ENCODE assay signal across 9 cellular contexts in the genomic region with DNA sequence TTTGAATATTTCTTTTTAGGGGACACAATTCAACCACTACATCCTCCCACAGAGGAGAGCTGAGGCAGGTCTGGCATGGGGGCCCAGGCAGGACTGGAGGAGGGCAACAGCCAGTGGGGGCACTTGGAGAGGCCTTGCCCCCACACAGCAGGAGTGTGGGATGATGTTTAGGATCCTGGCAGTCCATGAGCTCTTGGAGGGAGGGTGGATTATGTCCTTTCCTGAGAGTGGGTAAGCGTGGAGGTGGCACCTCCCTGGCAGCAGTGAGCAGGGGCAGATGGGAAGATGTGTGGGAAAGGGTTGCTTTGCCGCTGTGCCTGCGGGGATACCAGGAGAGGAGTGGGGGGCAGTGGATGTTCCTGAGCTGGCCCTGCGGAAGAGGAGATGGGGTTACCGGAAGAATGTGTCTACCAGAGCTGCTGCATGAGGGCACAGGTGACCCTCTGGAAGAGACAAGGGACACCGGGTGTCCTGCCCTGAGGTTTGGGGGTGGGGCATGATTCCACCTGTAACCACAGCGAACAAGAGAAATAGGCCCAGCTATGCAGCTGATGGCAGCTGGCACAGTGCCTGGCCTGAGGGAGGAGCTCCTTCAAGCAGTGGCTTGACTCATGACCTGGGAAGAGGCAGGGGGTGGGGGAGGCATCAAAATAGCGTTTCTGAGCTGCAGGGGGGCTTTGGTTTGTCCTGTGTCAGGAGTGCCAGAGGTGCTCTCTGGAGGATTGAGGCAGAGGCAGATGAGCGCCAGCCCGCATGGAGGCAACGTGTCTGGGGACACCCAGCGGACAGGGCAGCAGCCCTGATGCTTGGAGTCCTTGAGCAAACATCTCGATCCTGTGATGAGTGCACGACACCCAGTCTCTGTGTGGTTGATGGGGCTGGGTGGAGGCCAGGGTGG.
A peak's percentile ranks its signal among the peaks of the same experiment; 100 is the strongest.
DNase-seq lines count a peak whose midpoint lies in the region; ATAC-seq, FAIRE-seq and TF ChIP-seq lines count a peak whose summit lies in the region.
"Had no signal": no experiment of that assay in that cellular context is flagged by ENCODE, and none has a peak within 500 bp of the region (broad histone marks: within the 10 kb centered on the region; RNA-seq: fewer than 3 reads in every experiment).

No MANE protein-coding gene starts in this region.

- no peaks in the 10 kb centered on the region for H4K20me1 ChIP-seq in HCT116 (ENCODE audit: insufficient read depth)

- H3K9me3 Mint-ChIP-seq in activated T-cell treated with anti-CD3 and anti-CD28 coated beads, Interleukin-2, amount 50 U/mL, for 4 hours, result no peaks in the 10 kb centered on the region
- H3K9me3 Mint-ChIP-seq in CD4-positive, alpha-beta T cell, result no peaks in the 10 kb centered on the region

- intact Hi-C loops in HCT116 (cut with micrococcal nuclease) (no loop called here), stomach (cut with DNase I; ENCODE audit: low total_unique reads) (no loop called here)
- intact Hi-C loops in CD4-positive, alpha-beta T cell (cut with DNase I, micrococcal nuclease), result no loop called here

- no peaks in the 10 kb centered on the region for H3K36me3 Mint-ChIP-seq in activated T-cell treated with anti-CD3 and anti-CD28 coated beads, Interleukin-2, amount 50 U/mL, for 4 hours (ENCODE audit: insufficient read depth)
- no peaks in the 10 kb centered on the region for H3K36me3 Mint-ChIP-seq in CD4-positive, alpha-beta T cell (ENCODE audit: low read depth)

- H3K36me3 ChIP-seq in HCT116 (ENCODE audit: control insufficient read depth in 1 of 2, insufficient read depth in 2 of 2, low read length in 2 of 2), result no peaks in the 10 kb centered on the region
- no peaks in the 10 kb centered on the region for H3K36me3 ChIP-seq in esophagus (ENCODE audit: control insufficient read depth in 2 of 2, insufficient read depth in 2 of 2, low read length in 1 of 2)
- H3K36me3 ChIP-seq in stomach, result no peaks in the 10 kb centered on the region

- H3K4me3 Mint-ChIP-seq in activated T-cell treated with anti-CD3 and anti-CD28 coated beads, Interleukin-2, amount 50 U/mL, for 4 hours, result no peak overlapping the region
- H3K4me3 Mint-ChIP-seq in CD4-positive, alpha-beta T cell, result no peak overlapping the region
- H3K4me3 Mint-ChIP-seq: activated CD8-positive, alpha-beta T cell treated with anti-CD3 and anti-CD28 coated beads, Interleukin-2, amount 10 ng/mL, durations not matched to agents 7 days and 5 days had no signal

- H3K4me1 Mint-ChIP-seq in activated T-cell treated with anti-CD3 and anti-CD28 coated beads, Interleukin-2, amount 50 U/mL, for 4 hours (ENCODE audit: low read depth), result no peaks in the 10 kb centered on the region
- H3K4me1 Mint-ChIP-seq in CD4-positive, alpha-beta T cell (ENCODE audit: low read depth), result no peaks in the 10 kb centered on the region

- RAD21 ChIA-PET in HCT116 (lab: Charles Lee; ENCODE audit: low non-redundant PET in 1 of 2, low total read pairs in 2 of 2, uncharacterized antibody in 2 of 2, unreplicated experiment in 2 of 2), result no interaction called here

- TF ChIP-seq CTCF in HCT116 (IDR thresholded peaks at IDR 0.05 in 2 of 3, conservative IDR thresholded peaks at IDR 0.05 in 1 of 3; ENCODE audit: borderline replicate concordance in 1 of 3, insufficient read depth in 1 of 3, low read depth in 2 of 3, low read length in 2 of 3), result no peak
- TF ChIP-seq CTCF in stomach (IDR thresholded peaks at IDR 0.05), result no peak
- TF ChIP-seq CTCF in CD4-positive, alpha-beta T cell (IDR thresholded peaks at IDR 0.05), result no peak

- H3K9me3 ChIP-seq in HCT116 (ENCODE audit: control insufficient read depth in 1 of 2, insufficient read depth in 1 of 2, low read depth in 1 of 2, low read length in 2 of 2) (peaks cover 0 to 5% of the 10 kb centered on the region in 2 experiments; a peak in 1 of 4 replicates), esophagus (ENCODE audit: control insufficient read depth in 2 of 2, insufficient read depth in 1 of 2, low read depth in 1 of 2, low read length in 1 of 2) (no peaks in the 10 kb centered on the region), stomach (no peaks in the 10 kb centered on the region)
- no peaks in the 10 kb centered on the region for H3K9me3 ChIP-seq in CD4-positive, alpha-beta T cell (ENCODE audit: control insufficient read depth, low read length)

- peaks cover 16% of the 10 kb centered on the region for H3K27me3 Mint-ChIP-seq in activated T-cell treated with anti-CD3 and anti-CD28 coated beads, Interleukin-2, amount 50 U/mL, for 4 hours (ENCODE audit: low read depth)
- H3K27me3 Mint-ChIP-seq in CD4-positive, alpha-beta T cell, result peaks cover 4% of the 10 kb centered on the region

- DNase-seq in HCT116 (ENCODE audit: low read depth, low spot score) (no peak), NCI-H345 (lab: John Stamatoyannopoulos, UW) (peak; percentile 70), stomach (peak; percentile 70), GM12892 (ENCODE audit: insufficient read length) (no peak)
- no peak for DNase-seq in activated T-cell treated with anti-CD3 and anti-CD28 coated beads, Interleukin-2, amount 50 U/mL, for 4 hours
- no peak for DNase-seq in CD4-positive, alpha-beta T cell
- DNase-seq: activated CD8-positive, alpha-beta T cell treated with anti-CD3 and anti-CD28 coated beads, Interleukin-2, amount 10 ng/mL, durations not matched to agents 7 days and 5 days; head of caudate nucleus had no signal

- H3K4me3 ChIP-seq in HCT116 (replicated peaks in 1 of 2; ENCODE audit: low read depth in 1 of 2, low read length in 2 of 2) (no peak overlapping the region), esophagus (ENCODE audit: low read depth in 1 of 2, low read length in 2 of 2) (no peak overlapping the region), stomach (no peak overlapping the region)

- peak; percentile 59 for ATAC-seq in HCT116
- ATAC-seq in activated T-cell treated with anti-CD3 and anti-CD28 coated beads, Interleukin-2, amount 50 U/mL, for 4 hours, result no peak
- no peak for ATAC-seq in CD4-positive, alpha-beta T cell (ENCODE audit: poor library complexity)
- ATAC-seq: activated CD8-positive, alpha-beta T cell treated with anti-CD3 and anti-CD28 coated beads, Interleukin-2, amount 10 ng/mL, durations not matched to agents 7 days and 5 days had no signal

- POLR2A ChIA-PET in HCT116 (lab: Charles Lee), result interaction anchor here (1.5 kb wide), 1 partner anchor 9 kb away, joined by 4 read pairs; no protein-coding TSS in a partner anchor
- POLR2A ChIA-PET in CD4-positive, alpha-beta T cell (lab: Charles Lee), result no interaction called here

- BruUV-seq in HCT116 (replicated peaks; lab: Mats Ljungman, UMichigan), result no TSS peak

- H3K27ac Mint-ChIP-seq in CD4-positive, alpha-beta T cell, result no peak overlapping the region
- H3K27ac Mint-ChIP-seq: activated CD8-positive, alpha-beta T cell treated with anti-CD3 and anti-CD28 coated beads, Interleukin-2, amount 10 ng/mL, durations not matched to agents 7 days and 5 days had no signal

- no peak overlapping the region for H2AFZ ChIP-seq in HCT116 (ENCODE audit: low read depth, low read length, poor library complexity, severe bottlenecking)

- no peaks in the 10 kb centered on the region for H3K79me2 ChIP-seq in HCT116 (ENCODE audit: insufficient read depth, low read length)

- peak overlapping the region; percentile 39 for H3K4me2 ChIP-seq in HCT116 (ENCODE audit: low read length)

- no peak for TF ChIP-seq POLR2A in HCT116 (IDR thresholded peaks at IDR 0.05; ENCODE audit: borderline replicate concordance, extremely low read depth, insufficient read depth, insufficient read length)
- TF ChIP-seq POLR2A in stomach (IDR thresholded peaks at IDR 0.05), result no peak
- TF ChIP-seq POLR2A in GM12892 (IDR thresholded peaks at IDR 0.05; ENCODE audit: low read depth, low read length), result no peak

- FAIRE-seq in GM12892 (lab: Jason Lieb, UNC), result no peak

- TF ChIP-seq RAD21 in HCT116 (IDR thresholded peaks at IDR 0.05; ENCODE audit: low read depth), result no peak

- no peaks in the 10 kb centered on the region for H3K9me2 ChIP-seq in HCT116 (ENCODE audit: insufficient read depth)

- H3K27ac ChIP-seq in HCT116 (ENCODE audit: low read depth, low read length) (no peak overlapping the region), esophagus (ENCODE audit: low read depth in 2 of 2, low read length in 1 of 2) (peak overlapping the region; percentile 93 to 100), stomach (no peak overlapping the region)
- H3K27ac ChIP-seq in CD4-positive, alpha-beta T cell (ENCODE audit: low read depth, low read length), result no peak overlapping the region

- H3K4me1 ChIP-seq in HCT116 (ENCODE audit: control insufficient read depth in 1 of 2, insufficient read depth in 2 of 2, low read length in 2 of 2), result peaks cover 27 to 46% of the 10 kb centered on the region in 2 experiments
- H3K4me1 ChIP-seq in esophagus (ENCODE audit: control insufficient read depth in 2 of 2, insufficient read depth in 2 of 2, low read length in 1 of 2), result peaks cover 0 to 35% of the 10 kb centered on the region in 2 donors
- peaks cover 0 to 5% (median 0%) of the 10 kb centered on the region in 4 donors for H3K4me1 ChIP-seq in stomach

- H3K9ac ChIP-seq in HCT116 (ENCODE audit: low read length), result no peak overlapping the region

- CTCF ChIA-PET in HCT116 (lab: Charles Lee), result interaction anchor here (1.4 to 4.1 kb wide), 2 partner anchors 19 to 146 kb away, joined by 4 to 18 read pairs; no protein-coding TSS in a partner anchor
- CTCF ChIA-PET in CD4-positive, alpha-beta T cell (lab: Charles Lee), result no interaction called here

- no peak for TF ChIP-seq EP300 in stomach (IDR thresholded peaks at IDR 0.05)

- WGBS in esophagus, 2 donors, result 57 to 64% methylated on average over 14 of the region's 14 CpGs
- 71 to 78% (median 73%) methylated on average over 14 of the region's 14 CpGs for WGBS in stomach, 5 donors

- peaks cover 4% of the 10 kb centered on the region; the same call in 1 of the 2 replicates for H3K27me3 ChIP-seq in HCT116 (ENCODE audit: insufficient read depth, low read length)
- H3K27me3 ChIP-seq in esophagus (ENCODE audit: control insufficient read depth in 1 of 2, insufficient read depth in 2 of 2, low read length in 2 of 2), result no peaks in the 10 kb centered on the region
- peaks cover 0 to 6% (median 0%) of the 10 kb centered on the region in 3 donors for H3K27me3 ChIP-seq in stomach
- no peaks in the 10 kb centered on the region for H3K27me3 ChIP-seq in CD4-positive, alpha-beta T cell (ENCODE audit: control insufficient read depth, insufficient read depth, low read length)

TF ChIP-seq in HCT116, 20 proteins besides CTCF, POLR2A, EP300 and RAD21:
- TF ChIP-seq ZFX (IDR thresholded peaks at IDR 0.05) (no peak), JUND (IDR thresholded peaks at IDR 0.05) (peak; percentile 13; the same call in 1 of the 2 replicates)

Comparison
In these comparisons a context has a peak if more than half of its experiments do, and no peak if none do; other contexts are left out.
1. DNase-seq: peak in NCI-H345 (single experiment) and stomach (single experiment); none in HCT116 (single experiment), GM12892 (single experiment), activated T-cell treated with anti-CD3 and anti-CD28 coated beads, Interleukin-2, amount 50 U/mL, for 4 hours (single experiment) and CD4-positive, alpha-beta T cell (0 of 10).
2. H3K27ac ChIP-seq: peak in esophagus (2 of 2); none in HCT116 (single experiment), stomach (0 of 5) and CD4-positive, alpha-beta T cell (single experiment).